In the genomic region with DNA sequence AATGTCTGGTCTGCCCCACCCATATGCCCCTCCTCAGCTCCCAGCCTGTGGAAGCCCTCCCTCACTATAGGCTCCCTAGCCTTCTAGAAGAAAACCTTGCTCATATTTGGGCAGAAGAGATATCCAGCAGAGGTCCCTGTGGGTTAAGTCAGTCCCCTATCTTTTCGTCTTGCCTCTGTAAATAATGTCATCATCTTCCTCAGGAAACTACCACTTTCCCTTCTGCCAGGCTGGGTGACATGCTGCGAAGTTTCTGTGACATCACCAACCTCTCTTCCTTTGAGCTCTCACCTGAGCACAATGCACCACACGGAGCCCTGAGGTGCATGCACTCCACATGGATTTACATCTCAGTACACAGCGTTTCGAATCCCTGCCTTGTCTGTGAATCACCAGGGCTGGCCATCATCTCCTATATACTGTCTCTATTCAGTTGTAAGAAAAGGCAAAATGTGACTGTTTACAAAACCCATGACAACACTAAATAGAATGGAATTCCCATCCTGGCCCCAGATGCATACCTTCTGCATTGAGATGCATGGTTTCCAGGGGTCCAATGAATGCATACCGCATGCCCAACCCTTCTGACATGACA, we compare ENCODE assay signal across 1 cellular context.
A peak's percentile ranks its signal among the peaks of the same experiment; 100 is the strongest.
TF ChIP-seq lines count a peak whose summit lies in the region.

No MANE protein-coding gene starts in this region.

TF ChIP-seq in H1, 55 proteins besides CTCF, POLR2A, EP300 and RAD21 (continued from another document):
- TF ChIP-seq, protein P1, sequence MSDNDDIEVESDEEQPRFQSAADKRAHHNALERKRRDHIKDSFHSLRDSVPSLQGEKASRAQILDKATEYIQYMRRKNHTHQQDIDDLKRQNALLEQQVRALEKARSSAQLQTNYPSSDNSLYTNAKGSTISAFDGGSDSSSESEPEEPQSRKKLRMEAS (IDR thresholded peaks at IDR 0.05): peak; percentile 71
- TF ChIP-seq JUND (IDR thresholded peaks at IDR 0.05; ENCODE audit: low read length) (0 out of 2 replicates have a peak, but pooled peaks have one; percentile 23), SP1 (IDR thresholded peaks at IDR 0.05; ENCODE audit: low read depth, low read length) (0 out of 2 replicates have a peak, but pooled peaks have one; percentile 31), CREB1 (IDR thresholded peaks at IDR 0.05) (peak; percentile 79), BACH1 (IDR thresholded peaks at IDR 0.05; ENCODE audit: low read length) (no peak), TEAD4 (IDR thresholded peaks at IDR 0.05; ENCODE audit: low read depth, low read length) (peak; percentile 78)
- TF ChIP-seq, protein P2, sequence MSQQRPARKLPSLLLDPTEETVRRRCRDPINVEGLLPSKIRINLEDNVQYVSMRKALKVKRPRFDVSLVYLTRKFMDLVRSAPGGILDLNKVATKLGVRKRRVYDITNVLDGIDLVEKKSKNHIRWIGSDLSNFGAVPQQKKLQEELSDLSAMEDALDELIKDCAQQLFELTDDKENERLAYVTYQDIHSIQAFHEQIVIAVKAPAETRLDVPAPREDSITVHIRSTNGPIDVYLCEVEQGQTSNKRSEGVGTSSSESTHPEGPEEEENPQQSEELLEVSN (IDR thresholded peaks at IDR 0.05): peak; percentile 36; the same call in 1 of the 2 replicates
